In the genomic region with DNA sequence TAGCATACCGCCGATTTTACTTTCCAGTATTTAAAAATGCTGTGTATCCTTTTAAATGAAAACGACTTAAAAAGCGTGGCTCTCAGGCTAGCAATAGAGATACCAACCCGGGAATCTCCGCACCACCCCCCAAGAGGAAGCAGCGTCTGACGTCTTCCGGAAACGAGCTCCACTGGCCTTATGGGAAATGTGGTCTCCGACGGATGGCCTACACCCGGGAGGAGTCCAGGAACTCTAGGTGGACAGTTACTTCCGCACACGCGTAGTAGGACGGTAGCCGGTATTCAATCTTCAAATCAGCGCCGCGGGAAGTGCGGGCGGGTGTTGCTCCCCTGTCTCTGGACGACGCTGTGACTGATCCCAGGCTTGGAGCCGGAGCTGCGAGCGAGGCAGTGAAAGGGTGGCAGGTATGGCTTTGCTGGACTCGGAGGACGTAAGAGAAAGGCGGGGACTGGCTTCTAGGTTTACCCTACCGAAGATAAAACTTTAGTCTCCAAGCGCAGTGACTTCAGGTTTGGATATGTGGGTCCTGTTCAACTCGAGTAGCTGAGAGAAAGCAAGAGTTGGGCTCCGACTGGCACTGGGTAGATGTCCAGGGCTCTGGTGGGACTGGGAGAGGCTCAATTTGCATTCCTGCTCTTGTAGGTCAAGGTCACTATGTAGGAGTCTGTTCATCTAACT, we compare ENCODE assay signal across 8 cellular contexts. TPM values are rescaled to one million over a fixed set of nuclear protein-coding genes. Genes with fewer than 3 reads are reported as not detected.
A peak's percentile ranks its signal among the peaks of the same experiment; 100 is the strongest.
DNase-seq lines count a peak whose midpoint lies in the region; ATAC-seq, FAIRE-seq and TF ChIP-seq lines count a peak whose summit lies in the region.

A gene (plus strand): TSS at position 257 of the 681 bp plus-strand sequence. CDS start 1,530 bp downstream, outside the sequence.

- no peak for TF ChIP-seq CTCF in WTC11 (IDR thresholded peaks at IDR 0.05)

- peak; percentile 97 for DNase-seq in AG08395 (ENCODE audit: low spot score)
- peak; percentile 90 for DNase-seq in NCI-H2227 treated with DMSO at 0.1 percent for 48 hours (lab: John Stamatoyannopoulos, UW)
- DNase-seq in WTC11 (ENCODE audit: low spot score), result peak; percentile 80
- peak; percentile 25 to 96 (median 83) for DNase-seq in caudate nucleus (lab: John Stamatoyannopoulos, UW)
- DNase-seq in stimulated activated CD4-positive, alpha-beta T cell treated with anti-CD3 and anti-CD28 coated beads, Interleukin-12 subunit alpha, Interleukin-12 subunit beta, amount 100 ng/mL, for 24 hours (ENCODE audit: low read depth in 2 of 2), result peak; percentile 75 to 80

- H3K9me3 Mint-ChIP-seq in WTC11, result 0 out of 2 replicates have a peak, but pooled peaks cover under 1% of the 10 kb centered on the region

- POLR2A ChIA-PET in WTC11 (lab: Charles Lee), result interaction anchor here (0.6 to 1.6 kb wide), 6 partner anchors 9 to 55 kb away, joined by 3 to 5 read pairs (median 4); a partner anchor contains a TSS

- peak within 1 kb of the TSS; percentile 87 for H3K27ac ChIP-seq in caudate nucleus (ENCODE audit: low read depth, low read length)

- CTCF ChIA-PET in WTC11 (lab: Charles Lee), result interaction anchor here (0.6 to 2.4 kb wide), 16 partner anchors 9 to 318 kb away, joined by 3 to 15 read pairs (median 5); a partner anchor contains a TSS

- H3K27me3 Mint-ChIP-seq in WTC11 (ENCODE audit: low read depth), result peaks cover 10% of the 10 kb centered on the region

- peak; percentile 95 for ATAC-seq in GM18909 (IDR thresholded peaks at IDR 0.05; ENCODE audit: poor library complexity, unreplicated experiment)
- ATAC-seq in HG03159 (IDR thresholded peaks at IDR 0.05; ENCODE audit: unreplicated experiment), result peak; percentile 95
- ATAC-seq in WTC11, result peak; percentile 99

- peak; percentile 92 for FAIRE-seq in islet of Langerhans (lab: Jason Lieb, UNC)

- peak within 1 kb of the TSS; percentile 97 for H3K4me3 Mint-ChIP-seq in WTC11

- peak within 1 kb of the TSS; percentile 94 for H3K27ac Mint-ChIP-seq in WTC11

- peaks cover 11% of the 10 kb centered on the region for H3K36me3 Mint-ChIP-seq in WTC11

- H3K4me1 Mint-ChIP-seq in WTC11, result peaks cover 12% of the 10 kb centered on the region

TF ChIP-seq in WTC11, 78 proteins besides CTCF, POLR2A, EP300 and RAD21 (continues in another document):
- TF ChIP-seq ZBTB21 (CRISPR knock-in tag; IDR thresholded peaks at IDR 0.05; ENCODE audit: borderline replicate concordance) (no peak), OVOL2 (CRISPR knock-in tag; IDR thresholded peaks at IDR 0.05; ENCODE audit: borderline replicate concordance) (no peak), SMAD4 (CRISPR knock-in tag; IDR thresholded peaks at IDR 0.05) (no peak), SMAD3 (CRISPR knock-in tag; IDR thresholded peaks at IDR 0.05; ENCODE audit: borderline replicate concordance) (no peak), ZNF219 (CRISPR knock-in tag; IDR thresholded peaks at IDR 0.05; ENCODE audit: borderline replicate concordance) (no peak), TEAD1 (CRISPR knock-in tag; IDR thresholded peaks at IDR 0.05) (no peak), FOXK1 (CRISPR knock-in tag; IDR thresholded peaks at IDR 0.05) (0 out of 2 replicates have a peak, but pooled peaks have one; percentile 31), NR2C2 (CRISPR knock-in tag; IDR thresholded peaks at IDR 0.05) (no peak), SOX15 (CRISPR knock-in tag; IDR thresholded peaks at IDR 0.05) (no peak), HMGA2 (CRISPR knock-in tag; IDR thresholded peaks at IDR 0.05) (no peak), CREM (CRISPR knock-in tag; IDR thresholded peaks at IDR 0.05) (peak; percentile 74; the same call in 1 of the 2 replicates), ZNF121 (CRISPR knock-in tag; IDR thresholded peaks at IDR 0.05) (no peak), IRF2 (CRISPR knock-in tag; IDR thresholded peaks at IDR 0.05; ENCODE audit: borderline replicate concordance, low read depth) (no peak), RELA (CRISPR knock-in tag; IDR thresholded peaks at IDR 0.05; ENCODE audit: borderline replicate concordance) (no peak), ZNF138 (CRISPR knock-in tag; conservative IDR thresholded peaks at IDR 0.05) (no peak)
- TF ChIP-seq, protein P1, sequence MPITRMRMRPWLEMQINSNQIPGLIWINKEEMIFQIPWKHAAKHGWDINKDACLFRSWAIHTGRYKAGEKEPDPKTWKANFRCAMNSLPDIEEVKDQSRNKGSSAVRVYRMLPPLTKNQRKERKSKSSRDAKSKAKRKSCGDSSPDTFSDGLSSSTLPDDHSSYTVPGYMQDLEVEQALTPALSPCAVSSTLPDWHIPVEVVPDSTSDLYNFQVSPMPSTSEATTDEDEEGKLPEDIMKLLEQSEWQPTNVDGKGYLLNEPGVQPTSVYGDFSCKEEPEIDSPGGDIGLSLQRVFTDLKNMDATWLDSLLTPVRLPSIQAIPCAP (CRISPR knock-in tag; IDR thresholded peaks at IDR 0.05), result no peak
- TF ChIP-seq, protein P2, sequence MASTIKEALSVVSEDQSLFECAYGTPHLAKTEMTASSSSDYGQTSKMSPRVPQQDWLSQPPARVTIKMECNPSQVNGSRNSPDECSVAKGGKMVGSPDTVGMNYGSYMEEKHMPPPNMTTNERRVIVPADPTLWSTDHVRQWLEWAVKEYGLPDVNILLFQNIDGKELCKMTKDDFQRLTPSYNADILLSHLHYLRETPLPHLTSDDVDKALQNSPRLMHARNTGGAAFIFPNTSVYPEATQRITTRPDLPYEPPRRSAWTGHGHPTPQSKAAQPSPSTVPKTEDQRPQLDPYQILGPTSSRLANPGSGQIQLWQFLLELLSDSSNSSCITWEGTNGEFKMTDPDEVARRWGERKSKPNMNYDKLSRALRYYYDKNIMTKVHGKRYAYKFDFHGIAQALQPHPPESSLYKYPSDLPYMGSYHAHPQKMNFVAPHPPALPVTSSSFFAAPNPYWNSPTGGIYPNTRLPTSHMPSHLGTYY (CRISPR knock-in tag; IDR thresholded peaks at IDR 0.05), result no peak
- TF ChIP-seq, protein P3, sequence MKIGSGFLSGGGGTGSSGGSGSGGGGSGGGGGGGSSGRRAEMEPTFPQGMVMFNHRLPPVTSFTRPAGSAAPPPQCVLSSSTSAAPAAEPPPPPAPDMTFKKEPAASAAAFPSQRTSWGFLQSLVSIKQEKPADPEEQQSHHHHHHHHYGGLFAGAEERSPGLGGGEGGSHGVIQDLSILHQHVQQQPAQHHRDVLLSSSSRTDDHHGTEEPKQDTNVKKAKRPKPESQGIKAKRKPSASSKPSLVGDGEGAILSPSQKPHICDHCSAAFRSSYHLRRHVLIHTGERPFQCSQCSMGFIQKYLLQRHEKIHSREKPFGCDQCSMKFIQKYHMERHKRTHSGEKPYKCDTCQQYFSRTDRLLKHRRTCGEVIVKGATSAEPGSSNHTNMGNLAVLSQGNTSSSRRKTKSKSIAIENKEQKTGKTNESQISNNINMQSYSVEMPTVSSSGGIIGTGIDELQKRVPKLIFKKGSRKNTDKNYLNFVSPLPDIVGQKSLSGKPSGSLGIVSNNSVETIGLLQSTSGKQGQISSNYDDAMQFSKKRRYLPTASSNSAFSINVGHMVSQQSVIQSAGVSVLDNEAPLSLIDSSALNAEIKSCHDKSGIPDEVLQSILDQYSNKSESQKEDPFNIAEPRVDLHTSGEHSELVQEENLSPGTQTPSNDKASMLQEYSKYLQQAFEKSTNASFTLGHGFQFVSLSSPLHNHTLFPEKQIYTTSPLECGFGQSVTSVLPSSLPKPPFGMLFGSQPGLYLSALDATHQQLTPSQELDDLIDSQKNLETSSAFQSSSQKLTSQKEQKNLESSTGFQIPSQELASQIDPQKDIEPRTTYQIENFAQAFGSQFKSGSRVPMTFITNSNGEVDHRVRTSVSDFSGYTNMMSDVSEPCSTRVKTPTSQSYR (CRISPR knock-in tag; IDR thresholded peaks at IDR 0.05), result 0 out of 2 replicates have a peak, but pooled peaks have one; percentile 51
- TF ChIP-seq, protein P4, sequence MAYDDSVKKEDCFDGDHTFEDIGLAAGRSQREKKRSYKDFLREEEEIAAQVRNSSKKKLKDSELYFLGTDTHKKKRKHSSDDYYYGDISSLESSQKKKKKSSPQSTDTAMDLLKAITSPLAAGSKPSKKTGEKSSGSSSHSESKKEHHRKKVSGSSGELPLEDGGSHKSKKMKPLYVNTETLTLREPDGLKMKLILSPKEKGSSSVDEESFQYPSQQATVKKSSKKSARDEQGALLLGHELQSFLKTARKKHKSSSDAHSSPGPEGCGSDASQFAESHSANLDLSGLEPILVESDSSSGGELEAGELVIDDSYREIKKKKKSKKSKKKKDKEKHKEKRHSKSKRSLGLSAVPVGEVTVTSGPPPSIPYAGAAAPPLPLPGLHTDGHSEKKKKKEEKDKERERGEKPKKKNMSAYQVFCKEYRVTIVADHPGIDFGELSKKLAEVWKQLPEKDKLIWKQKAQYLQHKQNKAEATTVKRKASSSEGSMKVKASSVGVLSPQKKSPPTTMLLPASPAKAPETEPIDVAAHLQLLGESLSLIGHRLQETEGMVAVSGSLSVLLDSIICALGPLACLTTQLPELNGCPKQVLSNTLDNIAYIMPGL (CRISPR knock-in tag; IDR thresholded peaks at IDR 0.05), result no peak
- TF ChIP-seq, protein P5, sequence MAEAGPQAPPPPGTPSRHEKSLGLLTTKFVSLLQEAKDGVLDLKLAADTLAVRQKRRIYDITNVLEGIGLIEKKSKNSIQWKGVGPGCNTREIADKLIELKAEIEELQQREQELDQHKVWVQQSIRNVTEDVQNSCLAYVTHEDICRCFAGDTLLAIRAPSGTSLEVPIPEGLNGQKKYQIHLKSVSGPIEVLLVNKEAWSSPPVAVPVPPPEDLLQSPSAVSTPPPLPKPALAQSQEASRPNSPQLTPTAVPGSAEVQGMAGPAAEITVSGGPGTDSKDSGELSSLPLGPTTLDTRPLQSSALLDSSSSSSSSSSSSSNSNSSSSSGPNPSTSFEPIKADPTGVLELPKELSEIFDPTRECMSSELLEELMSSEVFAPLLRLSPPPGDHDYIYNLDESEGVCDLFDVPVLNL (CRISPR knock-in tag; IDR thresholded peaks at IDR 0.05; ENCODE audit: borderline replicate concordance, low read depth), result no peak
- TF ChIP-seq, protein P6, sequence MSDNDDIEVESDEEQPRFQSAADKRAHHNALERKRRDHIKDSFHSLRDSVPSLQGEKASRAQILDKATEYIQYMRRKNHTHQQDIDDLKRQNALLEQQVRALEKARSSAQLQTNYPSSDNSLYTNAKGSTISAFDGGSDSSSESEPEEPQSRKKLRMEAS (CRISPR knock-in tag; IDR thresholded peaks at IDR 0.05), result peak; percentile 49; the same call in 1 of the 2 replicates

RNA-seq across cellular contexts. Expression of the gene that starts here (rescaled TPM):
- 5.0 to 9.8 TPM (median 7.7 TPM) in 3 replicates for total RNA-seq in WTC11 (2021)

Comparison
In these comparisons a context has a peak if more than half of its experiments do, and no peak if none do; other contexts are left out.
1. Peak in every context shown above with its lines: DNase-seq, ATAC-seq and H3K27ac ChIP-seq.